8 cellular contexts compared by ENCODE assay signal in the genomic region with DNA sequence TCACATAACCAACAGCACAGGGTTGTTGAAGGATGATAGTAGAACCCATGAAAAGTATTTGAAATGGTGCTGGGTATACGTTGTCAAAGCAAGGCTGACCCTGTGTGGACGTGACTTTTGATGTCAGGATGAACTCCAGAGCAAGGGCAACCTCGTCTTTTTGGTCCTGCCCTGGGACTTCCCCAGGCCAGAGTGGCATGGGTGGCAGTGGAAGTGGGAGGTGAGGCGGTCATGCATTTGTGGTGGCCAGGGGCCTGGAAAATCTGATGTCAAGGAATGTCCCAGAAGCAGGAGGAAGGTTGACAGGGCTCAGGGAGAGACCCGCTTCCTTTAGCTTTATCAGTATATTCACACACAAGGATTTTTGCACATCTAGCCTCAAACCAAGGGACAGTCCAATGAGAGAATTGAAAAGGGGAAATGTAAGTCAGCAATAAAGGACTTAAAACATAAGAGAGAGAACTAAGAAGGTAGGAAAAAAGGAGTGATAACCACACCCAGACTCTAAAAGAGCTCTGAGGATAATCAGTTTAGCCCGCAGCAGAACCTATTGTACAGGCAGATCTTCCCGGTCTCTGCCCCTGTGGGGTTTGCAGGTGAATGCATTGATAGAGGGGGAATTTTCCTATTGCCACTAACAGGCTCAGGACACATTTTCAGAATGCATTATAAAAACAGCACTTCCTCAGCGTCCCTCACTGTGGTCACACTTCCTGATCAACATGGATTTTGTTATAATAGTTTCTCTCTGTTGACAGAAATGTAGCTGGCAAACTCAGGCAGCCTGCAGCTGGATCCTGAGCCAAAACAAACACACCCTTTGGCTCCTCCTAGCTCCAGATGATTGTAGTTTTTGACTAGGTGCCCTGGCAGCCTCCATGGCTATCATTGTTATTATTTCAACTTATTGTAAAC.
DNase-seq lines count a peak whose midpoint lies in the region; ATAC-seq and TF ChIP-seq lines count a peak whose summit lies in the region.

No MANE protein-coding gene starts in this region.

- peak; percentile 39 to 59 for TF ChIP-seq CTCF in Caco-2 (IDR thresholded peaks at IDR 0.05; ENCODE audit: insufficient read depth in 1 of 2, low read depth in 1 of 2, low read length in 1 of 2, severe bottlenecking in 1 of 2, unreplicated experiment in 1 of 2)
- peak; percentile 41 for TF ChIP-seq CTCF in choroid plexus epithelial cell (conservative IDR thresholded peaks at IDR 0.05; ENCODE audit: low read depth, low read length)

- H3K27ac ChIP-seq in muscle layer of colon (ENCODE audit: low read depth, low read length): peak overlapping the region; percentile 14

- H3K4me1 Mint-ChIP-seq in Caco-2 (ENCODE audit: low read depth, unreplicated experiment): peaks cover 14% of the 10 kb centered on the region

- no peaks in the 10 kb centered on the region for H3K27me3 ChIP-seq in Caco-2 (replicated peaks; ENCODE audit: control insufficient read depth, insufficient read depth, low read length)
- no peaks in the 10 kb centered on the region for H3K27me3 ChIP-seq in muscle layer of colon (ENCODE audit: control insufficient read depth in 1 of 2, insufficient read depth in 2 of 2, low read length in 2 of 2)

- no peak overlapping the region for H3K4me3 ChIP-seq in Caco-2 (ENCODE audit: low read depth, low read length)
- no peak overlapping the region for H3K4me3 ChIP-seq in choroid plexus epithelial cell (ENCODE audit: low read depth, low read length)
- H3K4me3 ChIP-seq in muscle layer of colon (ENCODE audit: low read depth in 1 of 2, low read length in 2 of 2): no peak overlapping the region

- H3K27ac Mint-ChIP-seq in Caco-2 (ENCODE audit: unreplicated experiment): no peak overlapping the region

- no TSS peak for BruUV-seq in Caco-2 (replicated peaks; lab: Mats Ljungman, UMichigan)

- intact Hi-C loops in Caco-2 (cut with micrococcal nuclease; ENCODE audit: unreplicated experiment): no loop called here

- no peak overlapping the region for H3K9ac ChIP-seq in muscle layer of colon (ENCODE audit: low read length)

- no peak overlapping the region for H3K4me3 Mint-ChIP-seq in Caco-2 (ENCODE audit: unreplicated experiment)

- H3K36me3 ChIP-seq in Caco-2 (ENCODE audit: control insufficient read depth, insufficient read depth, low read length): no peaks in the 10 kb centered on the region
- no peaks in the 10 kb centered on the region for H3K36me3 ChIP-seq in muscle layer of colon (ENCODE audit: insufficient read depth, low read length)

- DNase-seq in Caco-2: peak in 1 of 2 experiments; percentile 31
- DNase-seq in NCI-H2081 treated with DMSO at 0.1 percent for 48 hours (lab: John Stamatoyannopoulos, UW): peak; percentile 90
- DNase-seq in choroid plexus epithelial cell (ENCODE audit: low read depth): peak; percentile 65

- H3K9me3 ChIP-seq in Caco-2 (no peaks in the 10 kb centered on the region), muscle layer of colon (ENCODE audit: low read length) (no peaks in the 10 kb centered on the region)

- POLR2A ChIA-PET in Caco-2 (lab: Charles Lee): no interaction called here

- no peaks in the 10 kb centered on the region for H3K4me1 ChIP-seq in Caco-2
- H3K4me1 ChIP-seq in muscle layer of colon (ENCODE audit: insufficient read depth, low read length): peaks cover 15% of the 10 kb centered on the region

- no peaks in the 10 kb centered on the region for H3K36me3 Mint-ChIP-seq in Caco-2 (ENCODE audit: insufficient read depth, unreplicated experiment)

- H3K27me3 Mint-ChIP-seq in Caco-2 (ENCODE audit: insufficient read depth, unreplicated experiment): no peaks in the 10 kb centered on the region

- H3K9me3 Mint-ChIP-seq in Caco-2 (ENCODE audit: unreplicated experiment): no peaks in the 10 kb centered on the region

- ATAC-seq in HG03460 (IDR thresholded peaks at IDR 0.05; ENCODE audit: unreplicated experiment): no peak
- ATAC-seq in GM21619 (IDR thresholded peaks at IDR 0.05; ENCODE audit: unreplicated experiment): no peak
- ATAC-seq in GM21447 (IDR thresholded peaks at IDR 0.05; ENCODE audit: unreplicated experiment): no peak
- ATAC-seq in GM18511 (IDR thresholded peaks at IDR 0.05; ENCODE audit: unreplicated experiment): no peak

- CTCF ChIA-PET in Caco-2 (lab: Charles Lee): no interaction called here
